ENCODE assay signal across 8 cellular contexts in genomic region chr16:56193951-56194726, GRCh38. TPM values are rescaled to one million over a fixed set of nuclear protein-coding genes. Genes with fewer than 3 reads are reported as not detected.
DNase-seq lines count a peak whose midpoint lies in the region; ATAC-seq, FAIRE-seq and TF ChIP-seq lines count a peak whose summit lies in the region.

No MANE protein-coding gene starts in this region.

- 50% methylated on average over 25 of the region's 48 CpGs for WGBS in A549 (ENCODE audit: missing lambda C conversion rate)

- TF ChIP-seq CTCF in A549 (IDR thresholded peaks at IDR 0.05) (no peak), cardiac muscle cell (IDR thresholded peaks at IDR 0.05; ENCODE audit: low read depth, low read length) (no peak), osteoblast (IDR thresholded peaks at IDR 0.05; ENCODE audit: extremely low read depth, low read depth, low read length) (no peak)

- TF ChIP-seq EP300 in A549 (IDR thresholded peaks at IDR 0.05), result no peak

- H3K4me3 ChIP-seq in A549 (no peak overlapping the region), SJSA1 (no peak overlapping the region), cardiac muscle cell (no peak overlapping the region), osteoblast (ENCODE audit: insufficient read depth, low read length) (no peak overlapping the region)

- CTCF ChIA-PET in A549 (lab: Yijun Ruan, JAX), result interaction anchor here (0.7 to 1.4 kb wide), 2 partner anchors 9 to 562 kb away, joined by 3 to 4 read pairs; no protein-coding TSS in a partner anchor

- no peaks in the 10 kb centered on the region for H3K79me2 ChIP-seq in osteoblast (ENCODE audit: insufficient read depth, low read length)

- peak; percentile 57 to 85 for ATAC-seq in A549
- ATAC-seq in HG03097 (IDR thresholded peaks at IDR 0.05; ENCODE audit: low FRiP score, unreplicated experiment), result no peak

- POLR2A ChIA-PET in A549 (lab: Yijun Ruan, JAX), result no interaction called here

- H3K27ac ChIP-seq in A549, result no peak overlapping the region
- H3K27ac ChIP-seq in SJSA1, result no peak overlapping the region
- H3K27ac ChIP-seq in cardiac muscle cell, result no peak overlapping the region
- H3K27ac ChIP-seq in osteoblast (ENCODE audit: low read depth, low read length), result no peak overlapping the region
- H3K27ac ChIP-seq in temporal lobe (ENCODE audit: low read depth, low read length), result peak overlapping the region; percentile 87

- H3K4me2 ChIP-seq in A549 (peak overlapping the region; percentile 44; the same call in 2 of the 3 replicates), osteoblast (ENCODE audit: insufficient read depth, low read length) (no peak overlapping the region)

- DNase-seq in A549 (ENCODE audit: low read depth in 1 of 2, low spot score in 1 of 2), result peak; percentile 53 to 54
- peak; percentile 39 for DNase-seq in HT1080 (ENCODE audit: low read depth)
- DNase-seq in SJSA1 (ENCODE audit: low read depth in 1 of 2, low spot score in 2 of 2), result peak; percentile 42 to 62
- DNase-seq in amniotic stem cell (lab: John Stamatoyannopoulos, UW), result peak; percentile 55
- DNase-seq in cardiac muscle cell (ENCODE audit: low read depth in 1 of 2, low spot score in 1 of 2), result peak; percentile 76 to 97
- DNase-seq in osteoblast (ENCODE audit: insufficient read length, low spot score, missing footprints), result peak; percentile 88

- no peak for TF ChIP-seq POLR2A in A549 (IDR thresholded peaks at IDR 0.05; ENCODE audit: low read length)

- H3K4me1 ChIP-seq in A549, result peaks cover 5% of the 10 kb centered on the region; the same call in 1 of the 3 replicates
- peaks cover 15% of the 10 kb centered on the region for H3K4me1 ChIP-seq in SJSA1 (replicated peaks)
- H3K4me1 ChIP-seq in cardiac muscle cell (ENCODE audit: low read depth), result no peaks in the 10 kb centered on the region
- H3K4me1 ChIP-seq in osteoblast (ENCODE audit: insufficient read depth, low read length), result no peaks in the 10 kb centered on the region

- H4K20me1 ChIP-seq in osteoblast (ENCODE audit: insufficient read depth, low read length), result no peaks in the 10 kb centered on the region

- TF ChIP-seq RAD21 in A549 (conservative IDR thresholded peaks at IDR 0.05 in 1 of 2, IDR thresholded peaks at IDR 0.05 in 1 of 2), result no peak

- H3K27me3 ChIP-seq in SJSA1 (replicated peaks), result peaks cover 16% of the 10 kb centered on the region
- H3K27me3 ChIP-seq in cardiac muscle cell, result peaks cover 45% of the 10 kb centered on the region
- peaks cover 53% of the 10 kb centered on the region for H3K27me3 ChIP-seq in osteoblast (ENCODE audit: insufficient read depth, low read length)

- H2AFZ ChIP-seq in osteoblast (ENCODE audit: low read length), result no peak overlapping the region

- no peak for FAIRE-seq in A549 (lab: Jason Lieb, UNC)

- no peaks in the 10 kb centered on the region for H3K36me3 ChIP-seq in SJSA1
- no peaks in the 10 kb centered on the region for H3K36me3 ChIP-seq in cardiac muscle cell
- no peaks in the 10 kb centered on the region for H3K36me3 ChIP-seq in osteoblast (ENCODE audit: insufficient read depth, low read length)

- H3K9me3 ChIP-seq in A549 (0 out of 3 replicates have a peak, but pooled peaks cover 2% of the 10 kb centered on the region), SJSA1 (replicated peaks) (no peaks in the 10 kb centered on the region), cardiac muscle cell (ENCODE audit: low read depth) (no peaks in the 10 kb centered on the region), osteoblast (ENCODE audit: low read depth, low read length) (no peaks in the 10 kb centered on the region)

TF ChIP-seq in A549, 52 proteins besides CTCF, POLR2A, EP300 and RAD21:
- TF ChIP-seq, protein P1, sequence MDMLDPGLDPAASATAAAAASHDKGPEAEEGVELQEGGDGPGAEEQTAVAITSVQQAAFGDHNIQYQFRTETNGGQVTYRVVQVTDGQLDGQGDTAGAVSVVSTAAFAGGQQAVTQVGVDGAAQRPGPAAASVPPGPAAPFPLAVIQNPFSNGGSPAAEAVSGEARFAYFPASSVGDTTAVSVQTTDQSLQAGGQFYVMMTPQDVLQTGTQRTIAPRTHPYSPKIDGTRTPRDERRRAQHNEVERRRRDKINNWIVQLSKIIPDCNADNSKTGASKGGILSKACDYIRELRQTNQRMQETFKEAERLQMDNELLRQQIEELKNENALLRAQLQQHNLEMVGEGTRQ (IDR thresholded peaks at IDR 0.05), result no peak
- peak; percentile 86 for TF ChIP-seq REST (IDR thresholded peaks at IDR 0.05)

RNA-seq across cellular contexts. Expression of gene GNAO1, which starts 2.9 kb away (rescaled TPM):
- polyA plus RNA-seq in A549 (2011; rRNA removed) (0.05 and 0.22 TPM in 2 replicates), A549 (2017; fragmentation: RNase III; extraction: RNeasy Plus Mini Kit Qiagen cat#74134 plus additional on column Dnase treatment) (0.23 to 0.47 TPM (median 0.24 TPM) in 3 replicates), cardiac muscle cell (2.8 and 4.4 TPM in 2 replicates)
- polyA plus RNA-seq in A549 (2012; cell fraction: cytosol; rRNA removed), result 0.08 and 0.09 TPM in 2 replicates
- 0.06 and 0.16 TPM in 2 replicates for polyA plus RNA-seq in A549 (2012; cell fraction: nucleus; rRNA removed)
- polyA minus RNA-seq in A549 (2011; rRNA and poly(A)+ RNA removed), result 0.21 TPM in 1 of 2 replicates, not detected in the other
- 0.05 TPM in 1 of 2 replicates, not detected in the other for total RNA-seq in HT1080 (2014; rRNA removed; shearing (Covaris generic))
- 0.30 and 0.33 TPM in 2 replicates for polyA plus RNA-seq in HT1080 (2015; cell fraction: cytosol; rRNA removed)
- polyA plus RNA-seq in HT1080 (2015; cell fraction: nucleus; rRNA removed), result 0.75 and 2.0 TPM in 2 replicates
- total RNA-seq in SJSA1 (2014; rRNA removed; shearing (Covaris generic)), result 5.1 and 8.5 TPM in 2 replicates
- total RNA-seq in cardiac muscle cell (2.7 and 3.3 TPM in 2 replicates), osteoblast (under 0.01 TPM in 1 of 2 replicates, not detected in the other), temporal lobe (66.6 TPM)
